ENCODE assay signal across 10 cellular contexts in genomic region chr18:78978336-78979057, GRCh38. TPM values are rescaled to one million over a fixed set of nuclear protein-coding genes. Genes with fewer than 3 reads are reported as not detected.
DNase-seq lines count a peak whose midpoint lies in the region; ATAC-seq and TF ChIP-seq lines count a peak whose summit lies in the region.
"Had no signal": no experiment of that assay in that cellular context is flagged by ENCODE, and none has a peak within 500 bp of the region (broad histone marks: within the 10 kb centered on the region; RNA-seq: fewer than 3 reads in every experiment).

No MANE protein-coding gene starts in this region.

- no peaks in the 10 kb centered on the region for H3K36me3 ChIP-seq in endodermal cell (ENCODE audit: control insufficient read depth, insufficient read depth, low read length)

- H3K27ac Mint-ChIP-seq in T-cell = no peak overlapping the region
- no peak overlapping the region for H3K27ac Mint-ChIP-seq in endodermal cell
- no peak overlapping the region for H3K27ac Mint-ChIP-seq in nephron progenitor cell
- H3K27ac Mint-ChIP-seq in activated T-helper 2 cell treated with anti-CD3 and anti-CD28 coated beads, Interferon-gamma antibody, Interleukin-2, Interleukin-4, amounts not matched to agents 10 μg/mL and 5 μg/mL and 100 μg/mL, durations not matched to agents 14 hours and 24 hours and 36 hours = no peak overlapping the region

- H3K4me1 Mint-ChIP-seq in T-cell = peaks cover 14 to 22% (median 15%) of the 10 kb centered on the region in 3 donors
- H3K4me1 Mint-ChIP-seq in endodermal cell = peaks cover 41% of the 10 kb centered on the region
- H3K4me1 Mint-ChIP-seq in nephron progenitor cell = peaks cover 65% of the 10 kb centered on the region
- H3K4me1 Mint-ChIP-seq in activated T-helper 2 cell treated with anti-CD3 and anti-CD28 coated beads, Interferon-gamma antibody, Interleukin-2, Interleukin-4, amounts not matched to agents 10 μg/mL and 5 μg/mL and 100 μg/mL, durations not matched to agents 14 hours and 24 hours and 36 hours (ENCODE audit: low read depth) = peaks cover 10% of the 10 kb centered on the region

- H3K9me3 Mint-ChIP-seq in T-cell (no peaks in the 10 kb centered on the region), endodermal cell (no peaks in the 10 kb centered on the region), nephron progenitor cell (no peaks in the 10 kb centered on the region)
- H3K9me3 Mint-ChIP-seq in activated T-helper 2 cell treated with anti-CD3 and anti-CD28 coated beads, Interferon-gamma antibody, Interleukin-2, Interleukin-4, amounts not matched to agents 10 μg/mL and 5 μg/mL and 100 μg/mL, durations not matched to agents 14 hours and 24 hours and 36 hours = peaks cover 7% of the 10 kb centered on the region

- TF ChIP-seq CTCF in endodermal cell (conservative IDR thresholded peaks at IDR 0.05) (no peak), nephron progenitor cell (IDR thresholded peaks at IDR 0.05) (no peak)

- H3K4me3 Mint-ChIP-seq in T-cell (peak overlapping the region in 2 of 3 donors; percentile 50 to 64), endodermal cell (peak overlapping the region; percentile 57), nephron progenitor cell (peak overlapping the region; percentile 88)
- H3K4me3 Mint-ChIP-seq in activated T-helper 2 cell treated with anti-CD3 and anti-CD28 coated beads, Interferon-gamma antibody, Interleukin-2, Interleukin-4, amounts not matched to agents 10 μg/mL and 5 μg/mL and 100 μg/mL, durations not matched to agents 14 hours and 24 hours and 36 hours (ENCODE audit: low read depth) = no peak overlapping the region

- H3K4me3 ChIP-seq in endodermal cell (ENCODE audit: low read length) = peak overlapping the region; percentile 45

- CTCF ChIA-PET in T-cell (lab: Charles Lee) = interaction anchor here in 1 of 2 donors (0.7 kb wide), 1 partner anchor 20 kb away, joined by 5 read pairs; no protein-coding TSS in a partner anchor

- H3K9me3 ChIP-seq in endodermal cell (ENCODE audit: control insufficient read depth, low read length) = no peaks in the 10 kb centered on the region

- WGBS in endodermal cell (ENCODE audit: insufficient coverage in 1 of 2, insufficient read length in 1 of 2), 2 experiments = 0 to 1% methylated on average over 9 to 80 of the region's 80 CpGs

- intact Hi-C loops in activated T-helper 2 cell treated with anti-CD3 and anti-CD28 coated beads, Interferon-gamma antibody, Interleukin-2, Interleukin-4, amounts not matched to agents 10 μg/mL and 5 μg/mL and 100 μg/mL, durations not matched to agents 14 hours and 24 hours and 36 hours (cut with micrococcal nuclease) = loop anchor here (10.0 kb wide), 1 partner anchor 1734 kb away; the partner anchor contains the start of gene GALR1

- peaks cover 7% of the 10 kb centered on the region for H3K4me1 ChIP-seq in endodermal cell (ENCODE audit: control insufficient read depth, insufficient read depth, low read length)

- H3K9ac ChIP-seq in endodermal cell (ENCODE audit: extremely low read depth, low read length, poor library complexity, severe bottlenecking) = no peak overlapping the region

- peaks cover 52 to 58% of the 10 kb centered on the region in 2 donors for H3K27me3 Mint-ChIP-seq in T-cell
- H3K27me3 Mint-ChIP-seq in endodermal cell (ENCODE audit: insufficient read depth) = peaks cover 47% of the 10 kb centered on the region
- H3K27me3 Mint-ChIP-seq in nephron progenitor cell (ENCODE audit: low read depth, poor library complexity) = peaks cover 50% of the 10 kb centered on the region
- H3K27me3 Mint-ChIP-seq in activated T-helper 2 cell treated with anti-CD3 and anti-CD28 coated beads, Interferon-gamma antibody, Interleukin-2, Interleukin-4, amounts not matched to agents 10 μg/mL and 5 μg/mL and 100 μg/mL, durations not matched to agents 14 hours and 24 hours and 36 hours (ENCODE audit: low read depth) = peaks cover 59% of the 10 kb centered on the region

- no peak overlapping the region for H3K27ac ChIP-seq in endodermal cell (ENCODE audit: low read depth, low read length)

- peaks cover 59% of the 10 kb centered on the region for H3K27me3 ChIP-seq in endodermal cell (ENCODE audit: control insufficient read depth, insufficient read depth, low read length, poor library complexity, severe bottlenecking)

- ATAC-seq in T-cell (replicated peaks in 1 of 4) = no peak
- ATAC-seq: left colon had no signal

- POLR2A ChIA-PET in T-cell (lab: Charles Lee) = no interaction called here

- H3K36me3 Mint-ChIP-seq in T-cell = no peaks in the 10 kb centered on the region
- H3K36me3 Mint-ChIP-seq in endodermal cell (ENCODE audit: low read depth) = no peaks in the 10 kb centered on the region
- no peaks in the 10 kb centered on the region for H3K36me3 Mint-ChIP-seq in nephron progenitor cell (ENCODE audit: low read depth)
- H3K36me3 Mint-ChIP-seq in activated T-helper 2 cell treated with anti-CD3 and anti-CD28 coated beads, Interferon-gamma antibody, Interleukin-2, Interleukin-4, amounts not matched to agents 10 μg/mL and 5 μg/mL and 100 μg/mL, durations not matched to agents 14 hours and 24 hours and 36 hours (ENCODE audit: low read depth) = peaks cover 6% of the 10 kb centered on the region

- DNase-seq in ELF-1 (ENCODE audit: low read depth, low spot score) = peak; percentile 66
- no peak for DNase-seq in T-cell
- DNase-seq in endodermal cell = peak; percentile 75
- DNase-seq in nephron progenitor cell = peak; percentile 52
- no peak for DNase-seq in SKM-1 (lab: John Stamatoyannopoulos, UW; ENCODE audit: unreplicated experiment)
- DNase-seq in NCI-H2081 treated with DMSO at 0.1 percent for 48 hours (lab: John Stamatoyannopoulos, UW) = no peak
- DNase-seq in activated T-helper 2 cell treated with anti-CD3 and anti-CD28 coated beads, Interferon-gamma antibody, Interleukin-2, Interleukin-4, amounts not matched to agents 10 μg/mL and 5 μg/mL and 100 μg/mL, durations not matched to agents 14 hours and 24 hours and 36 hours (ENCODE audit: low spot score) = no peak
- DNase-seq in stimulated activated CD4-positive, alpha-beta T cell treated with anti-CD3 and anti-CD28 coated beads, Interleukin-2, amount 100 ng/mL, for 48 hours = no peak
- DNase-seq: COR-L47, left colon had no signal

RNA-seq across cellular contexts. Expression of gene SALL3, which starts 1.1 kb away (rescaled TPM):
- total RNA-seq in T-cell (under 1 TPM in 3 of 5 donors, not detected in 2; 0.03 to 0.09 (median 0.07) TPM), endodermal cell (10 to 100 TPM in 1 of 2 donors, 1 to 10 TPM in 1; 9.5 to 36.4 TPM)
- polyA plus RNA-seq in endodermal cell (2013, experiment 1 of 2) = 12.0 TPM
- polyA plus RNA-seq in endodermal cell (2013, experiment 2 of 2) = 10.5 TPM
- total RNA-seq in activated T-helper 2 cell treated with anti-CD3 and anti-CD28 coated beads, Interferon-gamma antibody, Interleukin-2, Interleukin-4, amounts not matched to agents 10 μg/mL and 5 μg/mL and 100 μg/mL, durations not matched to agents 14 hours and 24 hours and 36 hours = not detected in 2 replicates
- total RNA-seq: left colon had no signal

Comparison
In these comparisons a context has a peak if more than half of its experiments do, and no peak if none do; other contexts are left out.
1. DNase-seq: peak in ELF-1 (single experiment), endodermal cell (single experiment) and nephron progenitor cell (single experiment); none in T-cell (0 of 34), SKM-1 (single experiment), NCI-H2081 treated with DMSO at 0.1 percent for 48 hours (single experiment), activated T-helper 2 cell treated with anti-CD3 and anti-CD28 coated beads, Interferon-gamma antibody, Interleukin-2, Interleukin-4, amounts not matched to agents 10 μg/mL and 5 μg/mL and 100 μg/mL, durations not matched to agents 14 hours and 24 hours and 36 hours (single experiment) and stimulated activated CD4-positive, alpha-beta T cell treated with anti-CD3 and anti-CD28 coated beads, Interleukin-2, amount 100 ng/mL, for 48 hours (0 of 2).
2. RNA of gene SALL3, which starts 1.1 kb away (total RNA-seq): 9.5 to 36.4 TPM in endodermal cell; 0.03 to 0.09 TPM in T-cell and not detected in activated T-helper 2 cell treated with anti-CD3 and anti-CD28 coated beads, Interferon-gamma antibody, Interleukin-2, Interleukin-4, amounts not matched to agents 10 μg/mL and 5 μg/mL and 100 μg/mL, durations not matched to agents 14 hours and 24 hours and 36 hours; every median in the first group is over 4 times any median in the second.